35 cellular contexts compared by ENCODE assay signal in the genomic region with DNA sequence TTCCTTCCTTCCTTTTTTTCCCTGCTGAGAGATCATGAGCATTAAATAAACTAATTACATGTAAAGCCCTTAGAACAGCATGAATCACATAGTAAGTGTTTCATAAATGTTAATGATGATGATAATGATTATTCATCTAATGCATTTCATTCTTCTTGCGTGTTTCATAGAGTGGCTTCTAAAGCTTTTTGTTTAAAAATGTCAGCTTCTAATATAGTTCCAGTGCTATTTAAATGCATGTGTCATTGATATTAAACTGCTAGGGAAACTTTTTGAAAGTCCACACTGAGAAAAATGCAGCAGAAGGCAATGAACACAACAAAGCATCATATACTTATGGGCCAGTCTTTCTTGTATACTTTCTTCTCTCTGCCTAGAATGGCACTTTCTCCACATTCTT.
A peak's percentile ranks its signal among the peaks of the same experiment; 100 is the strongest.
DNase-seq lines count a peak whose midpoint lies in the region; ATAC-seq and TF ChIP-seq lines count a peak whose summit lies in the region.
"Had no signal": no experiment of that assay in that cellular context is flagged by ENCODE, and none has a peak within 500 bp of the region (broad histone marks: within the 10 kb centered on the region; RNA-seq: fewer than 3 reads in every experiment).

No MANE protein-coding gene starts in this region.

- H3K27me3 Mint-ChIP-seq in neural crest cell (ENCODE audit: low read depth): no peaks in the 10 kb centered on the region
- H3K27me3 Mint-ChIP-seq in T-cell: no peaks in the 10 kb centered on the region
- H3K27me3 Mint-ChIP-seq: B cell; CD4-positive, alpha-beta memory T cell; CD4-positive, alpha-beta T cell; CD4-positive, CD25-positive, alpha-beta regulatory T cell; CD8-positive, alpha-beta memory T cell had no signal

- H3K79me1 ChIP-seq in IMR-90 (ENCODE audit: low read depth in 1 of 2, low read length in 2 of 2): no peaks in the 10 kb centered on the region

- no peak overlapping the region for H2AK5ac ChIP-seq in IMR-90 (ENCODE audit: low read depth, low read length)

- peak overlapping the region; percentile 7; the same call in 1 of the 2 replicates for H3K4me2 ChIP-seq in IMR-90 (ENCODE audit: low read depth, low read length)
- H3K4me2 ChIP-seq: A549; BLaER1; BLaER1 treated with 17β-estradiol and CSF1 and Interleukin-3, amounts not matched to agents 10 nM and 100 nM had no signal

- intact Hi-C loops in A673 (cut with micrococcal nuclease; ENCODE audit: unreplicated experiment): no loop called here
- intact Hi-C loops in IMR-90 (cut with micrococcal nuclease): loop anchor here (1.0 kb wide), 1 partner anchor 8 kb away; no protein-coding TSS in a partner anchor
- intact Hi-C loops in esophagus squamous epithelium (cut with DNase I): no loop called here

- no peak overlapping the region for H4K5ac ChIP-seq in IMR-90 (ENCODE audit: low read depth, low read length)

- dilution Hi-C loops in IMR-90 (cut with HindIII; ENCODE audit: low sequenced_read_pairs, unreplicated experiment): no loop called here

- WGBS in IMR-90 (ENCODE audit: extremely low coverage in 2 of 2, insufficient read length in 1 of 2), 2 experiments: no CpG with 5 or more reads among the region's 1 CpG
- 67 to 68% methylated on average over 1 of the region's 1 CpG for WGBS in esophagus squamous epithelium, 2 donors

- BruUV-seq in A673 (replicated peaks; lab: Mats Ljungman, UMichigan) (no TSS peak), IMR-90 (replicated peaks; lab: Mats Ljungman, UMichigan) (no TSS peak)

- H2BK120ac ChIP-seq in IMR-90 (ENCODE audit: low read depth, low read length): no peak overlapping the region

- H3K14ac ChIP-seq in IMR-90 (replicated peaks; ENCODE audit: low read depth, low read length): no peak overlapping the region

- no peak overlapping the region for H2AFZ ChIP-seq in IMR-90 (replicated peaks; ENCODE audit: low read length, poor library complexity)

- TF ChIP-seq CTCF in A673 (conservative IDR thresholded peaks at IDR 0.05; ENCODE audit: low read depth, low read length) (no peak), IMR-90 (conservative IDR thresholded peaks at IDR 0.05; ENCODE audit: low read depth, low read length) (no peak), neural crest cell (conservative IDR thresholded peaks at IDR 0.05) (no peak), coronary artery (IDR thresholded peaks at IDR 0.05) (no peak), esophagus squamous epithelium (IDR thresholded peaks at IDR 0.05) (no peak)

- H3K4me3 ChIP-seq in A673 (ENCODE audit: low read depth, low read length, poor library complexity, severe bottlenecking) (no peak overlapping the region), IMR-90 (ENCODE audit: insufficient read depth, low read depth, low read length) (no peak overlapping the region), coronary artery (no peak overlapping the region), esophagus squamous epithelium (no peak overlapping the region)
- H3K4me3 ChIP-seq: A549; BLaER1; BLaER1 treated with 17β-estradiol and CSF1 and Interleukin-3, amounts not matched to agents 10 nM and 100 nM had no signal

- H4K8ac ChIP-seq in IMR-90 (ENCODE audit: low read depth in 2 of 2, low read length in 2 of 2): no peak overlapping the region

- H4K91ac ChIP-seq in IMR-90 (ENCODE audit: insufficient read depth, low read depth, low read length): no peak overlapping the region

- H3K27ac ChIP-seq in A673 (ENCODE audit: low read depth, low read length, poor library complexity, severe bottlenecking) (no peak overlapping the region), IMR-90 (ENCODE audit: insufficient read depth, low read length) (no peak overlapping the region), coronary artery (no peak overlapping the region), esophagus squamous epithelium (no peak overlapping the region)
- H3K27ac ChIP-seq: 22Rv1; A549; BLaER1; BLaER1 treated with 17β-estradiol and CSF1 and Interleukin-3, amounts not matched to agents 10 nM and 100 nM; C4-2B had no signal

- H2BK20ac ChIP-seq in IMR-90 (ENCODE audit: low read depth, low read length): no peak overlapping the region

- H3K27me3 ChIP-seq in A673 (replicated peaks; ENCODE audit: insufficient read depth, low read depth, low read length, poor library complexity) (no peaks in the 10 kb centered on the region), IMR-90 (ENCODE audit: control insufficient read depth, insufficient read depth, low read length) (no peaks in the 10 kb centered on the region), esophagus squamous epithelium (no peaks in the 10 kb centered on the region)
- H3K27me3 ChIP-seq: BE2C; BLaER1; BLaER1 treated with 17β-estradiol and CSF1 and Interleukin-3, amounts not matched to agents 10 nM and 100 nM had no signal

- H3K23ac ChIP-seq in IMR-90 (ENCODE audit: low read depth, low read length): no peak overlapping the region

- POLR2A ChIA-PET in A673 (lab: Charles Lee; ENCODE audit: low non-redundant PET) (no interaction called here), IMR-90 (lab: Charles Lee; ENCODE audit: unreplicated experiment) (no interaction called here), T-cell (lab: Charles Lee) (no interaction called here)

- CTCF ChIA-PET in A673 (lab: Charles Lee): no interaction called here
- CTCF ChIA-PET in IMR-90 (lab: Yijun Ruan, JAX): no interaction called here
- CTCF ChIA-PET in T-cell (lab: Charles Lee): interaction anchor here in 1 of 2 donors (0.5 kb wide), 1 partner anchor 67 kb away, joined by 3 read pairs; no protein-coding TSS in a partner anchor

- no peaks in the 10 kb centered on the region for H3K9me1 ChIP-seq in IMR-90 (ENCODE audit: insufficient read depth, low read length)

- ATAC-seq in IMR-90 (ENCODE audit: low read depth) (peak; percentile 51), T-cell (replicated peaks in 1 of 4) (no peak)
- ATAC-seq: A549; CD8-positive, alpha-beta T cell had no signal

- DNase-seq in A673 (ENCODE audit: low spot score) (peak; percentile 16), EH (ENCODE audit: low read depth) (peak; percentile 53), IMR-90 (no peak), neural crest cell (ENCODE audit: low read depth, low spot score) (no peak), T-cell (no peak), NCI-H345 treated with DMSO at 0.1 percent for 48 hours (lab: John Stamatoyannopoulos, UW; ENCODE audit: unreplicated experiment) (no peak), coronary artery (ENCODE audit: low spot score) (no peak), esophagus squamous epithelium (lab: John Stamatoyannopoulos, UW) (no peak)
- DNase-seq: 8988T; ACHN; AML-193; BE2C; C1 segment of cervical spinal cord; Caco-2; Calu3; CD4-positive, alpha-beta memory T cell; CD4-positive, alpha-beta T cell; CD4-positive, CD25-positive, alpha-beta regulatory T cell; CD8-positive, alpha-beta memory T cell; CD8-positive, alpha-beta T cell; COR-L47; DMS 273 treated with DMSO at 0.1 percent for 48 hours; DMS153; DMS53; DMS79; DMS79 treated with DMSO at 0.1 percent for 48 hours; DND-41; EL had no signal

- H3K4me3 Mint-ChIP-seq in neural crest cell (no peak overlapping the region), T-cell (no peak overlapping the region)
- H3K4me3 Mint-ChIP-seq: B cell; CD14-positive monocyte; CD4-positive, alpha-beta memory T cell; CD4-positive, alpha-beta T cell; CD4-positive, CD25-positive, alpha-beta regulatory T cell; CD8-positive, alpha-beta memory T cell; CD8-positive, alpha-beta T cell had no signal

- in situ Hi-C loops in IMR-90 (cut with MboI; ENCODE audit: low sequenced_read_pairs): no loop called here

- H3K56ac ChIP-seq in IMR-90 (ENCODE audit: extremely low read depth, insufficient read depth, low read length): no peak overlapping the region

- H3K4ac ChIP-seq in IMR-90 (ENCODE audit: low read depth, low read length): no peak overlapping the region

- H4K20me1 ChIP-seq in IMR-90 (ENCODE audit: insufficient read depth, low read length): no peaks in the 10 kb centered on the region
- H4K20me1 ChIP-seq: BLaER1; BLaER1 treated with 17β-estradiol and CSF1 and Interleukin-3, amounts not matched to agents 10 nM and 100 nM had no signal

- no peaks in the 10 kb centered on the region for H3K36me3 Mint-ChIP-seq in neural crest cell (ENCODE audit: low read depth)
- H3K36me3 Mint-ChIP-seq in T-cell: no peaks in the 10 kb centered on the region
- H3K36me3 Mint-ChIP-seq: CD14-positive monocyte; CD4-positive, alpha-beta memory T cell; CD4-positive, CD25-positive, alpha-beta regulatory T cell; CD8-positive, alpha-beta memory T cell; CD8-positive, alpha-beta T cell had no signal

- H2BK15ac ChIP-seq in IMR-90 (ENCODE audit: low read depth, low read length): no peak overlapping the region

- no peaks in the 10 kb centered on the region for H3K9me3 ChIP-seq in A673 (ENCODE audit: low read depth, low read length, poor library complexity, severe bottlenecking)
- no peaks in the 10 kb centered on the region for H3K9me3 ChIP-seq in IMR-90 (ENCODE audit: control insufficient read depth, insufficient read depth, low read length)
- no peaks in the 10 kb centered on the region for H3K9me3 ChIP-seq in esophagus squamous epithelium
- H3K9me3 ChIP-seq: A549; BE2C; BLaER1; BLaER1 treated with 17β-estradiol and CSF1 and Interleukin-3, amounts not matched to agents 10 nM and 100 nM; Caco-2 had no signal

- peak overlapping the region; percentile 24 for H3K27ac Mint-ChIP-seq in neural crest cell (ENCODE audit: unreplicated experiment)
- H3K27ac Mint-ChIP-seq in T-cell: no peak overlapping the region
- H3K27ac Mint-ChIP-seq: B cell; CD14-positive monocyte; CD4-positive, alpha-beta T cell; CD4-positive, CD25-positive, alpha-beta regulatory T cell; CD8-positive, alpha-beta memory T cell; CD8-positive, alpha-beta T cell had no signal

- H2AK9ac ChIP-seq in IMR-90 (replicated peaks; ENCODE audit: low read depth, low read length, poor library complexity): no peak overlapping the region

- no peak overlapping the region for H3K9ac ChIP-seq in IMR-90 (ENCODE audit: low read depth, low read length)
- H3K9ac ChIP-seq: BLaER1; BLaER1 treated with 17β-estradiol and CSF1 and Interleukin-3, amounts not matched to agents 10 nM and 100 nM had no signal

- TF ChIP-seq RAD21 in IMR-90 (IDR thresholded peaks at IDR 0.05; ENCODE audit: low read length): no peak

- no peaks in the 10 kb centered on the region for H3K4me1 ChIP-seq in A673 (ENCODE audit: insufficient read depth, low read length, poor library complexity, severe bottlenecking)
- H3K4me1 ChIP-seq in IMR-90 (ENCODE audit: control insufficient read depth, insufficient read depth, low read length): no peaks in the 10 kb centered on the region
- H3K4me1 ChIP-seq in esophagus squamous epithelium: no peaks in the 10 kb centered on the region
- H3K4me1 ChIP-seq: A549; BE2C; BLaER1; BLaER1 treated with 17β-estradiol and CSF1 and Interleukin-3, amounts not matched to agents 10 nM and 100 nM; Caco-2 had no signal

- TF ChIP-seq POLR2A in IMR-90 (IDR thresholded peaks at IDR 0.05; ENCODE audit: low read depth, low read length) (no peak), esophagus squamous epithelium (IDR thresholded peaks at IDR 0.05) (no peak)

- peaks cover 3% of the 10 kb centered on the region for H3K9me3 Mint-ChIP-seq in neural crest cell
- peaks cover under 1 to 5% (median 4%) of the 10 kb centered on the region in 3 donors for H3K9me3 Mint-ChIP-seq in T-cell
- H3K9me3 Mint-ChIP-seq: CD4-positive, alpha-beta T cell had no signal

- H3K18ac ChIP-seq in IMR-90 (ENCODE audit: low read depth, low read length): no peak overlapping the region

- H2BK5ac ChIP-seq in IMR-90 (ENCODE audit: low read depth, low read length, poor library complexity, severe bottlenecking): no peak overlapping the region

- no peaks in the 10 kb centered on the region for H3K36me3 ChIP-seq in A673 (ENCODE audit: insufficient read depth, low read length, poor library complexity, severe bottlenecking)
- no peaks in the 10 kb centered on the region for H3K36me3 ChIP-seq in IMR-90 (ENCODE audit: control insufficient read depth, insufficient read depth, low read length)
- no peaks in the 10 kb centered on the region for H3K36me3 ChIP-seq in esophagus squamous epithelium
- H3K36me3 ChIP-seq: BE2C; BLaER1; BLaER1 treated with 17β-estradiol and CSF1 and Interleukin-3, amounts not matched to agents 10 nM and 100 nM had no signal

- H3K4me1 Mint-ChIP-seq in neural crest cell: no peaks in the 10 kb centered on the region
- H3K4me1 Mint-ChIP-seq in T-cell: no peaks in the 10 kb centered on the region
- H3K4me1 Mint-ChIP-seq: B cell; CD14-positive monocyte; CD4-positive, alpha-beta memory T cell; CD4-positive, CD25-positive, alpha-beta regulatory T cell; CD8-positive, alpha-beta memory T cell had no signal

Comparison
In these comparisons a context has a peak if more than half of its experiments do, and no peak if none do; other contexts are left out.
1. DNase-seq: peak in A673 (single experiment) and EH (single experiment); none in IMR-90 (single experiment), neural crest cell (single experiment), T-cell (0 of 34), NCI-H345 treated with DMSO at 0.1 percent for 48 hours (single experiment), coronary artery (single experiment) and esophagus squamous epithelium (single experiment).